In the genomic region with DNA sequence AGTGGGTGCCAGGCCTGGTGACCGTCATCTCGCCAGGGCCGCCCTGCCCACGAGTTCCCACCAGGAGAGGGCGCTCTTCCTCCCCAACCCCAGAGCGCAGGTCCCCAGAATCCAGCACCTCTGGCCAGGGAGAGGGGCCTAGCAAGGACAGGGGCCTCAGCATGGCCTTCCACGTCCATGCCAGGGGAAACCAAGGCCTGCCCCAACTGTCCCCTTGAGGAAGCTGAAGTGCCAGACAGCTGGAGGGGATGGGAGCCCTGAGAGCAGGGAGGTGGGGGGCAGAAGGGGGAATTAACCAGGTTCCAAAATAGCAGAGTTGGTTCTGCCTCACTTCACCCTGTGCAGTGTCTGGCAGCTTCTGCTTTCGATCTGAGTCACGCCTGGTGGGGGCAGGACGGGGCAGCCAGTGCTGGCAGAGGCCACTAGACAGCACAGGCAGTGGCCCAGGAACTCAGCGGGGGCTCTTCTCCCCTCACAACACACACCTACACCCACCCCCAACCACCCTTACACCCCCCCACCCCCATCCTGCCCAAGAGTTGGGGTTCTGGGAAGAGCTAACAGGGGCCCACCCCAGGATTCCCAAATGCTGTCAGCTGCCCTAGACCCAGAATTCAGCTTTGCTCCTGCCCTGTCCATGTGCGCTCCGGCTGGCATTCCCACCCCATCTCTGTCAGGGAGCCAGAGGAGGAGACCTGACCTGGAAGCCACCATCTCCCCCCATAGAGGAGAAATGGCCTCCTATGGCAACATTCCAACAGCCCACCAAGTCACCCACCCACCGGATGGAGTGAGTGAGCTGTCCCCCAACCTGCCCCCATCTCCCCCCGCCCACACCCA, we compare ENCODE assay signal across 1 cellular context.
TF ChIP-seq lines count a peak whose summit lies in the region.

No MANE protein-coding gene starts in this region.

TF ChIP-seq in GM12878, 131 proteins besides CTCF, POLR2A, EP300 and RAD21 (continued from another document and continues in another):
- TF ChIP-seq RELA (IDR thresholded peaks at IDR 0.05; ENCODE audit: borderline replicate concordance, partially characterized antibody) (peak; percentile 94), POU2F2 (IDR thresholded peaks at IDR 0.05; ENCODE audit: borderline replicate concordance, low read depth, low read length) (peak; percentile 90), SREBF1 (IDR thresholded peaks at IDR 0.05; ENCODE audit: low read length) (no peak), SMARCA5 (IDR thresholded peaks at IDR 0.05) (peak; percentile 95), SIN3A (IDR thresholded peaks at IDR 0.05; ENCODE audit: low read depth, low read length) (peak; percentile 76), SRF (IDR thresholded peaks at IDR 0.05; ENCODE audit: low read depth in 2 of 2, low read length in 2 of 2) (peak in 1 of 2 experiments; percentile 77; a peak in 2 of 4 replicates), JUNB (IDR thresholded peaks at IDR 0.05) (peak; percentile 97), MTA3 (IDR thresholded peaks at IDR 0.05; ENCODE audit: borderline replicate concordance, low read length) (no peak), CREM (IDR thresholded peaks at IDR 0.05; ENCODE audit: low read depth) (peak; percentile 89), HCFC1 (IDR thresholded peaks at IDR 0.05; ENCODE audit: low read length) (no peak), PML (IDR thresholded peaks at IDR 0.05; ENCODE audit: low read length) (no peak), NFIC (IDR thresholded peaks at IDR 0.05; ENCODE audit: low read depth, low read length) (no peak), HDGF (IDR thresholded peaks at IDR 0.05) (peak; percentile 99), POLR2AphosphoS2 (IDR thresholded peaks at IDR 0.05; ENCODE audit: low read depth, low read length) (peak; percentile 52; the same call in 1 of the 2 replicates), BACH1 (IDR thresholded peaks at IDR 0.05; ENCODE audit: borderline replicate concordance) (peak; percentile 92), ZNF217 (IDR thresholded peaks at IDR 0.05) (peak; percentile 88), CHD4 (IDR thresholded peaks at IDR 0.05) (0 out of 2 replicates have a peak, but pooled peaks have one; percentile 26), ZBED1 (IDR thresholded peaks at IDR 0.05; ENCODE audit: borderline replicate concordance) (peak; percentile 94; the same call in 1 of the 2 replicates), KLF5 (IDR thresholded peaks at IDR 0.05; ENCODE audit: partially characterized antibody) (peak; percentile 56), TCF12 (IDR thresholded peaks at IDR 0.05; ENCODE audit: low read depth, low read length) (peak; percentile 92), NR2C2 (IDR thresholded peaks at IDR 0.05; ENCODE audit: borderline replicate concordance, control insufficient read depth, insufficient read length, low read depth) (no peak), LARP7 (IDR thresholded peaks at IDR 0.05) (peak; percentile 81), DPF2 (IDR thresholded peaks at IDR 0.05) (peak; percentile 100), KAT2A (conservative IDR thresholded peaks at IDR 0.05; ENCODE audit: control insufficient read depth, low read depth, low read length) (no peak), NFYA (IDR thresholded peaks at IDR 0.05; ENCODE audit: borderline replicate concordance, low read depth, low read length) (no peak), MYC (IDR thresholded peaks at IDR 0.05; ENCODE audit: insufficient read depth, insufficient read length, insufficient replicate concordance, low read length, severe bottlenecking) (peak; percentile 49), NRF1 (conservative IDR thresholded peaks at IDR 0.05; ENCODE audit: low read depth, low read length) (no peak), SP1 (IDR thresholded peaks at IDR 0.05; ENCODE audit: low read depth, low read length) (peak; percentile 92), YBX1 (IDR thresholded peaks at IDR 0.05) (no peak), FOXK2 (IDR thresholded peaks at IDR 0.05) (0 out of 2 replicates have a peak, but pooled peaks have one; percentile 16), ZNF274 (IDR thresholded peaks at IDR 0.05; ENCODE audit: insufficient read depth, insufficient read length) (no peak), CBX3 (IDR thresholded peaks at IDR 0.05; ENCODE audit: borderline replicate concordance, low read depth) (no peak), TCF7 (IDR thresholded peaks at IDR 0.05; ENCODE audit: borderline replicate concordance) (no peak), RBBP5 (conservative IDR thresholded peaks at IDR 0.05) (no peak), TCF3 (IDR thresholded peaks at IDR 0.05; ENCODE audit: borderline replicate concordance, insufficient read depth, low read depth, low read length) (peak; percentile 85), FOS (IDR thresholded peaks at IDR 0.05; ENCODE audit: borderline replicate concordance, extremely low read depth, insufficient read length) (no peak)
- TF ChIP-seq, protein P1, sequence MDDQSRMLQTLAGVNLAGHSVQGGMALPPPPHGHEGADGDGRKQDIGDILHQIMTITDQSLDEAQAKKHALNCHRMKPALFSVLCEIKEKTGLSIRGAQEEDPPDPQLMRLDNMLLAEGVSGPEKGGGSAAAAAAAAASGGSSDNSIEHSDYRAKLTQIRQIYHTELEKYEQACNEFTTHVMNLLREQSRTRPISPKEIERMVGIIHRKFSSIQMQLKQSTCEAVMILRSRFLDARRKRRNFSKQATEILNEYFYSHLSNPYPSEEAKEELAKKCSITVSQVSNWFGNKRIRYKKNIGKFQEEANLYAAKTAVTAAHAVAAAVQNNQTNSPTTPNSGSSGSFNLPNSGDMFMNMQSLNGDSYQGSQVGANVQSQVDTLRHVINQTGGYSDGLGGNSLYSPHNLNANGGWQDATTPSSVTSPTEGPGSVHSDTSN (IDR thresholded peaks at IDR 0.05; ENCODE audit: insufficient replicate concordance, low read depth, low read length): peak; percentile 20
- TF ChIP-seq, protein P2, sequence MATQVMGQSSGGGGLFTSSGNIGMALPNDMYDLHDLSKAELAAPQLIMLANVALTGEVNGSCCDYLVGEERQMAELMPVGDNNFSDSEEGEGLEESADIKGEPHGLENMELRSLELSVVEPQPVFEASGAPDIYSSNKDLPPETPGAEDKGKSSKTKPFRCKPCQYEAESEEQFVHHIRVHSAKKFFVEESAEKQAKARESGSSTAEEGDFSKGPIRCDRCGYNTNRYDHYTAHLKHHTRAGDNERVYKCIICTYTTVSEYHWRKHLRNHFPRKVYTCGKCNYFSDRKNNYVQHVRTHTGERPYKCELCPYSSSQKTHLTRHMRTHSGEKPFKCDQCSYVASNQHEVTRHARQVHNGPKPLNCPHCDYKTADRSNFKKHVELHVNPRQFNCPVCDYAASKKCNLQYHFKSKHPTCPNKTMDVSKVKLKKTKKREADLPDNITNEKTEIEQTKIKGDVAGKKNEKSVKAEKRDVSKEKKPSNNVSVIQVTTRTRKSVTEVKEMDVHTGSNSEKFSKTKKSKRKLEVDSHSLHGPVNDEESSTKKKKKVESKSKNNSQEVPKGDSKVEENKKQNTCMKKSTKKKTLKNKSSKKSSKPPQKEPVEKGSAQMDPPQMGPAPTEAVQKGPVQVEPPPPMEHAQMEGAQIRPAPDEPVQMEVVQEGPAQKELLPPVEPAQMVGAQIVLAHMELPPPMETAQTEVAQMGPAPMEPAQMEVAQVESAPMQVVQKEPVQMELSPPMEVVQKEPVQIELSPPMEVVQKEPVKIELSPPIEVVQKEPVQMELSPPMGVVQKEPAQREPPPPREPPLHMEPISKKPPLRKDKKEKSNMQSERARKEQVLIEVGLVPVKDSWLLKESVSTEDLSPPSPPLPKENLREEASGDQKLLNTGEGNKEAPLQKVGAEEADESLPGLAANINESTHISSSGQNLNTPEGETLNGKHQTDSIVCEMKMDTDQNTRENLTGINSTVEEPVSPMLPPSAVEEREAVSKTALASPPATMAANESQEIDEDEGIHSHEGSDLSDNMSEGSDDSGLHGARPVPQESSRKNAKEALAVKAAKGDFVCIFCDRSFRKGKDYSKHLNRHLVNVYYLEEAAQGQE (IDR thresholded peaks at IDR 0.05; ENCODE audit: low read depth, low read length): peak; percentile 25; the same call in 1 of the 2 replicates
- TF ChIP-seq, protein P3, sequence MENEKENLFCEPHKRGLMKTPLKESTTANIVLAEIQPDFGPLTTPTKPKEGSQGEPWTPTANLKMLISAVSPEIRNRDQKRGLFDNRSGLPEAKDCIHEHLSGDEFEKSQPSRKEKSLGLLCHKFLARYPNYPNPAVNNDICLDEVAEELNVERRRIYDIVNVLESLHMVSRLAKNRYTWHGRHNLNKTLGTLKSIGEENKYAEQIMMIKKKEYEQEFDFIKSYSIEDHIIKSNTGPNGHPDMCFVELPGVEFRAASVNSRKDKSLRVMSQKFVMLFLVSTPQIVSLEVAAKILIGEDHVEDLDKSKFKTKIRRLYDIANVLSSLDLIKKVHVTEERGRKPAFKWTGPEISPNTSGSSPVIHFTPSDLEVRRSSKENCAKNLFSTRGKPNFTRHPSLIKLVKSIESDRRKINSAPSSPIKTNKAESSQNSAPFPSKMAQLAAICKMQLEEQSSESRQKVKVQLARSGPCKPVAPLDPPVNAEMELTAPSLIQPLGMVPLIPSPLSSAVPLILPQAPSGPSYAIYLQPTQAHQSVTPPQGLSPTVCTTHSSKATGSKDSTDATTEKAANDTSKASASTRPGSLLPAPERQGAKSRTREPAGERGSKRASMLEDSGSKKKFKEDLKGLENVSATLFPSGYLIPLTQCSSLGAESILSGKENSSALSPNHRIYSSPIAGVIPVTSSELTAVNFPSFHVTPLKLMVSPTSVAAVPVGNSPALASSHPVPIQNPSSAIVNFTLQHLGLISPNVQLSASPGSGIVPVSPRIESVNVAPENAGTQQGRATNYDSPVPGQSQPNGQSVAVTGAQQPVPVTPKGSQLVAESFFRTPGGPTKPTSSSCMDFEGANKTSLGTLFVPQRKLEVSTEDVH (IDR thresholded peaks at IDR 0.05; ENCODE audit: low read depth, partially characterized antibody): peak; percentile 69
- TF ChIP-seq, protein P4, sequence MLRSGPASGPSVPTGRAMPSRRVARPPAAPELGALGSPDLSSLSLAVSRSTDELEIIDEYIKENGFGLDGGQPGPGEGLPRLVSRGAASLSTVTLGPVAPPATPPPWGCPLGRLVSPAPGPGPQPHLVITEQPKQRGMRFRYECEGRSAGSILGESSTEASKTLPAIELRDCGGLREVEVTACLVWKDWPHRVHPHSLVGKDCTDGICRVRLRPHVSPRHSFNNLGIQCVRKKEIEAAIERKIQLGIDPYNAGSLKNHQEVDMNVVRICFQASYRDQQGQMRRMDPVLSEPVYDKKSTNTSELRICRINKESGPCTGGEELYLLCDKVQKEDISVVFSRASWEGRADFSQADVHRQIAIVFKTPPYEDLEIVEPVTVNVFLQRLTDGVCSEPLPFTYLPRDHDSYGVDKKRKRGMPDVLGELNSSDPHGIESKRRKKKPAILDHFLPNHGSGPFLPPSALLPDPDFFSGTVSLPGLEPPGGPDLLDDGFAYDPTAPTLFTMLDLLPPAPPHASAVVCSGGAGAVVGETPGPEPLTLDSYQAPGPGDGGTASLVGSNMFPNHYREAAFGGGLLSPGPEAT (IDR thresholded peaks at IDR 0.05; ENCODE audit: low read depth): peak; percentile 93
- TF ChIP-seq, protein P5, sequence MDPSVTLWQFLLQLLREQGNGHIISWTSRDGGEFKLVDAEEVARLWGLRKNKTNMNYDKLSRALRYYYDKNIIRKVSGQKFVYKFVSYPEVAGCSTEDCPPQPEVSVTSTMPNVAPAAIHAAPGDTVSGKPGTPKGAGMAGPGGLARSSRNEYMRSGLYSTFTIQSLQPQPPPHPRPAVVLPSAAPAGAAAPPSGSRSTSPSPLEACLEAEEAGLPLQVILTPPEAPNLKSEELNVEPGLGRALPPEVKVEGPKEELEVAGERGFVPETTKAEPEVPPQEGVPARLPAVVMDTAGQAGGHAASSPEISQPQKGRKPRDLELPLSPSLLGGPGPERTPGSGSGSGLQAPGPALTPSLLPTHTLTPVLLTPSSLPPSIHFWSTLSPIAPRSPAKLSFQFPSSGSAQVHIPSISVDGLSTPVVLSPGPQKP (IDR thresholded peaks at IDR 0.05; ENCODE audit: low read depth, low read length): 0 out of 2 replicates have a peak, but pooled peaks have one; percentile 12
- TF ChIP-seq, protein P6, sequence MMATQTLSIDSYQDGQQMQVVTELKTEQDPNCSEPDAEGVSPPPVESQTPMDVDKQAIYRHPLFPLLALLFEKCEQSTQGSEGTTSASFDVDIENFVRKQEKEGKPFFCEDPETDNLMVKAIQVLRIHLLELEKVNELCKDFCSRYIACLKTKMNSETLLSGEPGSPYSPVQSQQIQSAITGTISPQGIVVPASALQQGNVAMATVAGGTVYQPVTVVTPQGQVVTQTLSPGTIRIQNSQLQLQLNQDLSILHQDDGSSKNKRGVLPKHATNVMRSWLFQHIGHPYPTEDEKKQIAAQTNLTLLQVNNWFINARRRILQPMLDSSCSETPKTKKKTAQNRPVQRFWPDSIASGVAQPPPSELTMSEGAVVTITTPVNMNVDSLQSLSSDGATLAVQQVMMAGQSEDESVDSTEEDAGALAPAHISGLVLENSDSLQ (IDR thresholded peaks at IDR 0.05): peak; percentile 41
- TF ChIP-seq, protein P7, sequence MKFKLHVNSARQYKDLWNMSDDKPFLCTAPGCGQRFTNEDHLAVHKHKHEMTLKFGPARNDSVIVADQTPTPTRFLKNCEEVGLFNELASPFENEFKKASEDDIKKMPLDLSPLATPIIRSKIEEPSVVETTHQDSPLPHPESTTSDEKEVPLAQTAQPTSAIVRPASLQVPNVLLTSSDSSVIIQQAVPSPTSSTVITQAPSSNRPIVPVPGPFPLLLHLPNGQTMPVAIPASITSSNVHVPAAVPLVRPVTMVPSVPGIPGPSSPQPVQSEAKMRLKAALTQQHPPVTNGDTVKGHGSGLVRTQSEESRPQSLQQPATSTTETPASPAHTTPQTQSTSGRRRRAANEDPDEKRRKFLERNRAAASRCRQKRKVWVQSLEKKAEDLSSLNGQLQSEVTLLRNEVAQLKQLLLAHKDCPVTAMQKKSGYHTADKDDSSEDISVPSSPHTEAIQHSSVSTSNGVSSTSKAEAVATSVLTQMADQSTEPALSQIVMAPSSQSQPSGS (IDR thresholded peaks at IDR 0.05; ENCODE audit: low read length): no peak
- TF ChIP-seq, protein P8, sequence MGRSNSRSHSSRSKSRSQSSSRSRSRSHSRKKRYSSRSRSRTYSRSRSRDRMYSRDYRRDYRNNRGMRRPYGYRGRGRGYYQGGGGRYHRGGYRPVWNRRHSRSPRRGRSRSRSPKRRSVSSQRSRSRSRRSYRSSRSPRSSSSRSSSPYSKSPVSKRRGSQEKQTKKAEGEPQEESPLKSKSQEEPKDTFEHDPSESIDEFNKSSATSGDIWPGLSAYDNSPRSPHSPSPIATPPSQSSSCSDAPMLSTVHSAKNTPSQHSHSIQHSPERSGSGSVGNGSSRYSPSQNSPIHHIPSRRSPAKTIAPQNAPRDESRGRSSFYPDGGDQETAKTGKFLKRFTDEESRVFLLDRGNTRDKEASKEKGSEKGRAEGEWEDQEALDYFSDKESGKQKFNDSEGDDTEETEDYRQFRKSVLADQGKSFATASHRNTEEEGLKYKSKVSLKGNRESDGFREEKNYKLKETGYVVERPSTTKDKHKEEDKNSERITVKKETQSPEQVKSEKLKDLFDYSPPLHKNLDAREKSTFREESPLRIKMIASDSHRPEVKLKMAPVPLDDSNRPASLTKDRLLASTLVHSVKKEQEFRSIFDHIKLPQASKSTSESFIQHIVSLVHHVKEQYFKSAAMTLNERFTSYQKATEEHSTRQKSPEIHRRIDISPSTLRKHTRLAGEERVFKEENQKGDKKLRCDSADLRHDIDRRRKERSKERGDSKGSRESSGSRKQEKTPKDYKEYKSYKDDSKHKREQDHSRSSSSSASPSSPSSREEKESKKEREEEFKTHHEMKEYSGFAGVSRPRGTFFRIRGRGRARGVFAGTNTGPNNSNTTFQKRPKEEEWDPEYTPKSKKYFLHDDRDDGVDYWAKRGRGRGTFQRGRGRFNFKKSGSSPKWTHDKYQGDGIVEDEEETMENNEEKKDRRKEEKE (IDR thresholded peaks at IDR 0.05): no peak
